In genomic region chr19:7983995-7984837, GRCh38 we compare ENCODE assay signal across 28 cellular contexts. TPM values are rescaled to one million over a fixed set of nuclear protein-coding genes. Genes with fewer than 3 reads are reported as not detected.
DNase-seq lines count a peak whose midpoint lies in the region; ATAC-seq, FAIRE-seq and TF ChIP-seq lines count a peak whose summit lies in the region.
"Had no signal": no experiment of that assay in that cellular context is flagged by ENCODE, and none has a peak within 500 bp of the region (broad histone marks: within the 10 kb centered on the region; RNA-seq: fewer than 3 reads in every experiment).

No MANE protein-coding gene starts in this region.

- TF ChIP-seq CTCF in WTC11 (IDR thresholded peaks at IDR 0.05) (no peak), epithelial cell of esophagus (IDR thresholded peaks at IDR 0.05; ENCODE audit: insufficient read depth, low read depth, low read length, missing control alignments) (no peak), HepG2 (CRISPR knock-in tag; IDR thresholded peaks at IDR 0.05) (no peak), WERI-Rb-1 (IDR thresholded peaks at IDR 0.05; ENCODE audit: low read depth, low read length) (no peak)

- TF ChIP-seq EP300 in HepG2 (IDR thresholded peaks at IDR 0.05; ENCODE audit: low read depth in 2 of 2, low read length in 2 of 2), result no peak
- no peak for TF ChIP-seq EP300 in HepG2 (CRISPR knock-in tag; IDR thresholded peaks at IDR 0.05; ENCODE audit: borderline replicate concordance)

- H3K4me1 ChIP-seq in BLaER1 (peaks cover 38% of the 10 kb centered on the region), HepG2 (ENCODE audit: insufficient read depth, low read length) (no peaks in the 10 kb centered on the region)
- H3K4me1 ChIP-seq: neural progenitor cell had no signal

- FAIRE-seq in HepG2 (lab: Jason Lieb, UNC), result no peak
- FAIRE-seq: A204.1, GM18507 had no signal

- H3K36me3 Mint-ChIP-seq in WTC11, result peaks cover 65% of the 10 kb centered on the region

- DNase-seq in WTC11 (ENCODE audit: low spot score) (no peak), epithelial cell of esophagus (ENCODE audit: low read depth) (peak; percentile 34), HepG2 (ENCODE audit: low spot score) (no peak), NCI-H1694 treated with DMSO at 0.1 percent for 48 hours (lab: John Stamatoyannopoulos, UW) (no peak), foreskin melanocyte (no peak), NCI-H146 (lab: John Stamatoyannopoulos, UW) (no peak), WERI-Rb-1 (no peak)
- DNase-seq: activated CD4-positive, alpha-beta T cell treated with anti-CD3 and anti-CD28 coated beads for 4 hours; activated CD8-positive, alpha-beta T cell treated with anti-CD3 and anti-CD28 coated beads, Interleukin-2, amount 10 ng/mL, durations not matched to agents 7 days and 5 days; activated naive CD4-positive, alpha-beta T cell treated with anti-CD3 and anti-CD28 coated beads, Interleukin-2, amount 50 U/mL, for 16 hours; amniotic stem cell; CD4-positive, alpha-beta memory T cell; GOT3; head of caudate nucleus; islet precursor cell; Karpas-422; NCI-H1436 treated with DMSO at 0.1 percent for 48 hours; NCI-H748 treated with DMSO at 0.1 percent for 48 hours; Peyer's patch; stimulated activated CD8-positive, alpha-beta memory T cell treated with anti-CD3 and anti-CD28 coated beads, Interleukin-4, amount 100 ng/mL, for 48 hours; stomach; SW 1271 had no signal

- CTCF ChIA-PET in WTC11 (lab: Charles Lee), result interaction anchor here (1.4 to 1.5 kb wide), 2 partner anchors 14 to 18 kb away, joined by 4 to 8 read pairs; no protein-coding TSS in a partner anchor
- CTCF ChIA-PET in HepG2 (lab: Yijun Ruan, JAX; ENCODE audit: low intra/inter-chr PET ratio, low total read pairs), result no interaction called here

- POLR2A ChIA-PET in WTC11 (lab: Charles Lee), result no interaction called here
- POLR2A ChIA-PET in HepG2 (lab: Yijun Ruan, JAX), result no interaction called here

- H3K36me3 ChIP-seq in BLaER1, result peaks cover 99% of the 10 kb centered on the region
- peaks cover 54 to 92% of the 10 kb centered on the region in 2 experiments for H3K36me3 ChIP-seq in HepG2 (replicated peaks in 1 of 2; ENCODE audit: control insufficient read depth in 1 of 2, insufficient read depth in 2 of 2, low read length in 2 of 2)
- peaks cover 93% of the 10 kb centered on the region for H3K36me3 ChIP-seq in WERI-Rb-1
- H3K36me3 ChIP-seq: neural progenitor cell had no signal

- H3K9me3 ChIP-seq in BLaER1 (no peaks in the 10 kb centered on the region), HepG2 (ENCODE audit: low read length) (no peaks in the 10 kb centered on the region), WERI-Rb-1 (ENCODE audit: severe bottlenecking) (no peaks in the 10 kb centered on the region)
- H3K9me3 ChIP-seq: Peyer's patch, stomach had no signal

- no peak overlapping the region for H3K4me3 Mint-ChIP-seq in WTC11
- H3K4me3 Mint-ChIP-seq: activated CD8-positive, alpha-beta T cell treated with anti-CD3 and anti-CD28 coated beads, Interleukin-2, amount 10 ng/mL, durations not matched to agents 7 days and 5 days; brain; CD4-positive, alpha-beta memory T cell; neural progenitor cell had no signal

- H3K9ac ChIP-seq in BLaER1 (peak overlapping the region; percentile 12; the same call in 1 of the 2 replicates), HepG2 (ENCODE audit: insufficient read depth, low read depth, low read length) (no peak overlapping the region)
- H3K9ac ChIP-seq: neural progenitor cell had no signal

- H3K9me3 Mint-ChIP-seq in WTC11, result no peaks in the 10 kb centered on the region
- H3K9me3 Mint-ChIP-seq: brain; CD4-positive, alpha-beta memory T cell; neural progenitor cell had no signal

- peaks cover 100% of the 10 kb centered on the region for H4K20me1 ChIP-seq in BLaER1
- H4K20me1 ChIP-seq in HepG2 (ENCODE audit: insufficient read depth, low read length), result peaks cover 12% of the 10 kb centered on the region

- H3K4me1 Mint-ChIP-seq in WTC11, result no peaks in the 10 kb centered on the region
- H3K4me1 Mint-ChIP-seq: neural progenitor cell had no signal

- no TSS peak for BruUV-seq in HepG2 (replicated peaks; lab: Mats Ljungman, UMichigan)

- ATAC-seq in WTC11 (no peak), HepG2 (no peak)
- ATAC-seq: activated CD8-positive, alpha-beta T cell treated with anti-CD3 and anti-CD28 coated beads, Interleukin-2, amount 10 ng/mL, durations not matched to agents 7 days and 5 days had no signal

- in situ Hi-C loops in HepG2 (cut with HindIII; ENCODE audit: extremely low pct_ligation_motif_present, low pct_unique_long_range_greater_than_20kb), result no loop called here

- no peaks in the 10 kb centered on the region for H3K27me3 Mint-ChIP-seq in WTC11 (ENCODE audit: low read depth)
- H3K27me3 Mint-ChIP-seq: CD4-positive, alpha-beta memory T cell had no signal

- H3K4me3 ChIP-seq in BLaER1 (no peak overlapping the region; the same call in 1 of the 2 replicates), epithelial cell of esophagus (ENCODE audit: low read length) (no peak overlapping the region), HepG2 (replicated peaks in 1 of 3; ENCODE audit: insufficient read depth in 1 of 3, low read depth in 2 of 3, low read length in 3 of 3) (no peak overlapping the region), WERI-Rb-1 (ENCODE audit: low read depth, low read length) (no peak overlapping the region)
- H3K4me3 ChIP-seq: lung, neural progenitor cell, Peyer's patch, stomach had no signal

- intact Hi-C loops in HepG2 (cut with micrococcal nuclease; ENCODE audit: unreplicated experiment), result no loop called here

- no peaks in the 10 kb centered on the region for H3K27me3 ChIP-seq in BLaER1
- H3K27me3 ChIP-seq in HepG2 (ENCODE audit: control insufficient read depth in 1 of 2, insufficient read depth in 2 of 2, low read length in 2 of 2), result no peaks in the 10 kb centered on the region
- no peaks in the 10 kb centered on the region for H3K27me3 ChIP-seq in WERI-Rb-1 (ENCODE audit: insufficient read depth, low read depth, severe bottlenecking)
- H3K27me3 ChIP-seq: neural progenitor cell, Peyer's patch, stomach had no signal

- H2AFZ ChIP-seq in HepG2 (ENCODE audit: low read length), result no peak overlapping the region
- H2AFZ ChIP-seq: neural progenitor cell had no signal

- 98% methylated on average over 14 of the region's 14 CpGs for WGBS in HepG2 (ENCODE audit: low lambda C conversion rate)

- 0 out of 2 replicates have a peak overlapping the region, but pooled peaks have one; percentile 73 for H3K27ac Mint-ChIP-seq in WTC11
- H3K27ac Mint-ChIP-seq: activated CD8-positive, alpha-beta T cell treated with anti-CD3 and anti-CD28 coated beads, Interleukin-2, amount 10 ng/mL, durations not matched to agents 7 days and 5 days; neural progenitor cell had no signal

- no peak for TF ChIP-seq RAD21 in HepG2 (CRISPR knock-in tag; IDR thresholded peaks at IDR 0.05)

- peak overlapping the region; percentile 63 for H3K27ac ChIP-seq in BLaER1
- H3K27ac ChIP-seq in HepG2 (ENCODE audit: extremely low read length, insufficient read depth, low read length), result no peak overlapping the region
- H3K27ac ChIP-seq in WERI-Rb-1, result no peak overlapping the region
- H3K27ac ChIP-seq: neural progenitor cell had no signal

- H3K79me2 ChIP-seq in HepG2 (ENCODE audit: insufficient read depth, low read length), result peaks cover 10% of the 10 kb centered on the region

- H3K4me2 ChIP-seq in BLaER1, result peak overlapping the region; percentile 65
- H3K4me2 ChIP-seq in HepG2 (ENCODE audit: low read depth, low read length), result no peak overlapping the region
- H3K4me2 ChIP-seq: neural progenitor cell had no signal

- no peak for TF ChIP-seq POLR2A in HepG2 (IDR thresholded peaks at IDR 0.05; ENCODE audit: insufficient read depth in 1 of 2, low read depth in 2 of 2, low read length in 2 of 2)

RNA-seq across cellular contexts. Expression of gene ELAVL1, which starts 21.2 kb away (rescaled TPM):
- total RNA-seq in WTC11 (2021) (144 to 160 TPM (median 149 TPM) in 3 replicates), HepG2 (2016; rRNA removed; fragmentation: Illumina TruSeq; extraction: Trizol) (38.4 and 58.2 TPM in 2 replicates)
- total RNA-seq in HepG2 (2016; cell fraction: cytosol; rRNA removed; fragmentation: Illumina TruSeq; extraction: Trizol; ENCODE audit: low read depth), result 8.6 and 10.0 TPM in 2 replicates
- 41.2 and 51.9 TPM in 2 replicates for total RNA-seq in HepG2 (2016; cell fraction: insoluble cytoplasmic fraction; rRNA removed; fragmentation: Illumina TruSeq; extraction: Trizol)
- 24.1 and 24.3 TPM in 2 replicates for total RNA-seq in HepG2 (2016; cell fraction: membrane; rRNA removed; fragmentation: Illumina TruSeq; extraction: Trizol)
- total RNA-seq in HepG2 (2016; cell fraction: nucleus; rRNA removed; fragmentation: Illumina TruSeq; extraction: Trizol), result 22.6 and 27.5 TPM in 2 replicates
- polyA plus RNA-seq in HepG2 (2011; rRNA removed), result 25.6 and 27.9 TPM in 2 replicates
- polyA plus RNA-seq in HepG2 (2011; cell fraction: cytosol; rRNA removed), result 35.9 and 37.1 TPM in 2 replicates
- polyA plus RNA-seq in HepG2 (2011; cell fraction: nucleus; rRNA removed), result 16.7 and 17.2 TPM in 2 replicates
- polyA plus RNA-seq in HepG2 (2012), result 37.6 and 45.7 TPM in 2 replicates
- polyA plus RNA-seq in HepG2 (2016; cell fraction: cytosol; fragmentation: Illumina TruSeq; extraction: Trizol; ENCODE audit: low read depth), result 16.8 and 20.9 TPM in 2 replicates
- 86.4 and 99.7 TPM in 2 replicates for polyA plus RNA-seq in HepG2 (2016; cell fraction: insoluble cytoplasmic fraction; fragmentation: Illumina TruSeq; extraction: Trizol; ENCODE audit: low read depth)
- polyA plus RNA-seq in HepG2 (2016; cell fraction: membrane; fragmentation: Illumina TruSeq; extraction: Trizol; ENCODE audit: low read depth), result 22.9 and 27.5 TPM in 2 replicates
- polyA plus RNA-seq in HepG2 (2016; cell fraction: nucleus; fragmentation: Illumina TruSeq; extraction: Trizol; ENCODE audit: insufficient read depth, low read depth), result 51.0 and 52.2 TPM in 2 replicates
- polyA minus RNA-seq in HepG2 (2011; rRNA and poly(A)+ RNA removed; ENCODE audit: low replicate concordance), result 35.9 and 54.6 TPM in 2 replicates
- 26.8 and 28.9 TPM in 2 replicates for polyA minus RNA-seq in HepG2 (2011; cell fraction: cytosol; rRNA and poly(A)+ RNA removed)
- 7.3 and 10.2 TPM in 2 replicates for polyA minus RNA-seq in HepG2 (2011; cell fraction: nucleus; rRNA and poly(A)+ RNA removed)

RNA-seq across cellular contexts. Expression of gene TIMM44, which starts 40.8 kb away (rescaled TPM):
- total RNA-seq in WTC11 (2021) (103 to 129 TPM (median 103 TPM) in 3 replicates), HepG2 (2016; rRNA removed; fragmentation: Illumina TruSeq; extraction: Trizol) (71.5 and 72.6 TPM in 2 replicates)
- 23.8 and 25.0 TPM in 2 replicates for total RNA-seq in HepG2 (2016; cell fraction: cytosol; rRNA removed; fragmentation: Illumina TruSeq; extraction: Trizol; ENCODE audit: low read depth)
- total RNA-seq in HepG2 (2016; cell fraction: insoluble cytoplasmic fraction; rRNA removed; fragmentation: Illumina TruSeq; extraction: Trizol), result 59.2 and 70.8 TPM in 2 replicates
- 31.0 and 35.7 TPM in 2 replicates for total RNA-seq in HepG2 (2016; cell fraction: membrane; rRNA removed; fragmentation: Illumina TruSeq; extraction: Trizol)
- 41.7 and 54.7 TPM in 2 replicates for total RNA-seq in HepG2 (2016; cell fraction: nucleus; rRNA removed; fragmentation: Illumina TruSeq; extraction: Trizol)
- 42.9 and 49.4 TPM in 2 replicates for polyA plus RNA-seq in HepG2 (2011; rRNA removed)
- polyA plus RNA-seq in HepG2 (2011; cell fraction: cytosol; rRNA removed), result 40.3 and 70.3 TPM in 2 replicates
- 178 and 215 TPM in 2 replicates for polyA plus RNA-seq in HepG2 (2011; cell fraction: nucleus; rRNA removed)
- polyA plus RNA-seq in HepG2 (2012), result 41.7 and 52.2 TPM in 2 replicates
- polyA plus RNA-seq in HepG2 (2016; cell fraction: cytosol; fragmentation: Illumina TruSeq; extraction: Trizol; ENCODE audit: low read depth), result 15.4 and 19.2 TPM in 2 replicates
- polyA plus RNA-seq in HepG2 (2016; cell fraction: insoluble cytoplasmic fraction; fragmentation: Illumina TruSeq; extraction: Trizol; ENCODE audit: low read depth), result 61.4 and 63.3 TPM in 2 replicates
- 24.0 and 26.3 TPM in 2 replicates for polyA plus RNA-seq in HepG2 (2016; cell fraction: membrane; fragmentation: Illumina TruSeq; extraction: Trizol; ENCODE audit: low read depth)
- polyA plus RNA-seq in HepG2 (2016; cell fraction: nucleus; fragmentation: Illumina TruSeq; extraction: Trizol; ENCODE audit: insufficient read depth, low read depth), result 95.7 and 103 TPM in 2 replicates
- 45.9 and 52.0 TPM in 2 replicates for polyA minus RNA-seq in HepG2 (2011; rRNA and poly(A)+ RNA removed; ENCODE audit: low replicate concordance)
- 25.5 and 34.2 TPM in 2 replicates for polyA minus RNA-seq in HepG2 (2011; cell fraction: cytosol; rRNA and poly(A)+ RNA removed)
- polyA minus RNA-seq in HepG2 (2011; cell fraction: nucleus; rRNA and poly(A)+ RNA removed), result 41.6 and 45.6 TPM in 2 replicates

RNA-seq across cellular contexts. Expression of gene CTXN1, which starts 58.3 kb away (rescaled TPM):
- total RNA-seq in WTC11 (2021), result 41.5 to 48.2 TPM (median 44.3 TPM) in 3 replicates
- total RNA-seq in HepG2 (2016; rRNA removed; fragmentation: Illumina TruSeq; extraction: Trizol), result 0.11 and 0.36 TPM in 2 replicates
- total RNA-seq in HepG2 (2016; cell fraction: cytosol; rRNA removed; fragmentation: Illumina TruSeq; extraction: Trizol; ENCODE audit: low read depth), result 0.35 and 0.71 TPM in 2 replicates
- 0.15 and 0.26 TPM in 2 replicates for total RNA-seq in HepG2 (2016; cell fraction: insoluble cytoplasmic fraction; rRNA removed; fragmentation: Illumina TruSeq; extraction: Trizol)
- total RNA-seq in HepG2 (2016; cell fraction: membrane; rRNA removed; fragmentation: Illumina TruSeq; extraction: Trizol), result 0.71 and 0.83 TPM in 2 replicates
- total RNA-seq in HepG2 (2016; cell fraction: nucleus; rRNA removed; fragmentation: Illumina TruSeq; extraction: Trizol), result not detected in 2 replicates
- 0.12 TPM in 1 of 2 replicates, not detected in the other for polyA plus RNA-seq in HepG2 (2011; rRNA removed)
- 0.09 and 0.27 TPM in 2 replicates for polyA plus RNA-seq in HepG2 (2011; cell fraction: cytosol; rRNA removed)
- 0.13 and 0.17 TPM in 2 replicates for polyA plus RNA-seq in HepG2 (2011; cell fraction: nucleus; rRNA removed)
- polyA plus RNA-seq in HepG2 (2012), result not detected in 2 replicates
- polyA plus RNA-seq in HepG2 (2016; cell fraction: cytosol; fragmentation: Illumina TruSeq; extraction: Trizol; ENCODE audit: low read depth), result 4.0 and 4.4 TPM in 2 replicates
- 1.2 and 1.6 TPM in 2 replicates for polyA plus RNA-seq in HepG2 (2016; cell fraction: insoluble cytoplasmic fraction; fragmentation: Illumina TruSeq; extraction: Trizol; ENCODE audit: low read depth)
- polyA plus RNA-seq in HepG2 (2016; cell fraction: membrane; fragmentation: Illumina TruSeq; extraction: Trizol; ENCODE audit: low read depth), result 3.9 and 4.4 TPM in 2 replicates
- polyA plus RNA-seq in HepG2 (2016; cell fraction: nucleus; fragmentation: Illumina TruSeq; extraction: Trizol; ENCODE audit: insufficient read depth, low read depth), result 0.75 and 1.4 TPM in 2 replicates
- 0.12 and 1.4 TPM in 2 replicates for polyA minus RNA-seq in HepG2 (2011; rRNA and poly(A)+ RNA removed; ENCODE audit: low replicate concordance)
- polyA minus RNA-seq in HepG2 (2011; cell fraction: cytosol; rRNA and poly(A)+ RNA removed), result 0.62 TPM in 1 of 2 replicates, not detected in the other
- polyA minus RNA-seq in HepG2 (2011; cell fraction: nucleus; rRNA and poly(A)+ RNA removed), result 0.39 TPM in 1 of 2 replicates, not detected in the other
- total RNA-seq: CD4-positive, alpha-beta memory T cell had no signal
- polyA plus RNA-seq: CD4-positive, alpha-beta memory T cell had no signal

Comparison
In these comparisons a context has a peak if more than half of its experiments do, and no peak if none do; other contexts are left out.
1. RNA of gene CTXN1, which starts 58.3 kb away (total RNA-seq): 41.5 to 48.2 TPM in WTC11; 0.11 to 0.83 TPM in HepG2; every median in the first group is over 10 times any median in the second.